In genomic region chr1:22141948-22142314, GRCh38 we compare ENCODE assay signal across 11 cellular contexts. TPM values are rescaled to one million over a fixed set of nuclear protein-coding genes. Genes with fewer than 3 reads are reported as not detected.
DNase-seq lines count a peak whose midpoint lies in the region; ATAC-seq, FAIRE-seq and TF ChIP-seq lines count a peak whose summit lies in the region.
"Had no signal": no experiment of that assay in that cellular context is flagged by ENCODE, and none has a peak within 500 bp of the region (broad histone marks: within the 10 kb centered on the region; RNA-seq: fewer than 3 reads in every experiment).

No MANE protein-coding gene starts in this region.

- no peak overlapping the region for H2AFZ ChIP-seq in fibroblast of lung (ENCODE audit: low read length)

- FAIRE-seq in RCC 7860 (lab: Jason Lieb, UNC): no peak

- H3K4me1 ChIP-seq in fibroblast of lung (ENCODE audit: control insufficient read depth, extremely low read depth, insufficient read depth, low read length) (no peaks in the 10 kb centered on the region), ovary (ENCODE audit: insufficient read depth) (peaks cover 9% of the 10 kb centered on the region)

- WGBS in ovary, 3 donors: 1 to 3% (median 2%) methylated on average over 17 to 19 of the region's 19 CpGs

- POLR2A ChIA-PET in RWPE1 (lab: Yijun Ruan, JAX; ENCODE audit: low non-redundant PET): no interaction called here

- no peak for TF ChIP-seq POLR2A in ovary (IDR thresholded peaks at IDR 0.05)

- peak; percentile 8 for DNase-seq in Caki2 (ENCODE audit: low read depth)
- no peak for DNase-seq in RWPE1 (ENCODE audit: low spot score)
- no peak for DNase-seq in fibroblast of lung (ENCODE audit: low read depth in 2 of 2)
- DNase-seq in ovary: peak in 1 of 5 donors; percentile 37
- DNase-seq in RCC 7860 (ENCODE audit: low spot score): no peak
- no peak for DNase-seq in activated CD4-positive, alpha-beta T cell treated with anti-CD3 and anti-CD28 coated beads for 48 hours
- no peak for DNase-seq in MV-4-11 (lab: John Stamatoyannopoulos, UW)
- DNase-seq: SIG-M5 had no signal

- H3K27ac ChIP-seq in RWPE1: peak overlapping the region; percentile 88
- no peak overlapping the region for H3K27ac ChIP-seq in fibroblast of lung (ENCODE audit: insufficient read depth, low read length)
- H3K27ac ChIP-seq in ovary: peak overlapping the region; percentile 16 to 24
- H3K27ac ChIP-seq: HL-60 had no signal

- intact Hi-C loops in ovary (cut with DNase I): loop anchor here in 1 of 4 donors (5.0 kb wide), 1 partner anchor 35 kb away; no protein-coding TSS in a partner anchor

- H4K20me1 ChIP-seq in fibroblast of lung (ENCODE audit: control insufficient read depth, extremely low read depth, insufficient read depth, low read length): no peaks in the 10 kb centered on the region

- H3K4me3 ChIP-seq in fibroblast of lung (replicated peaks in 1 of 4; ENCODE audit: control extremely low read depth in 1 of 4, insufficient read depth in 1 of 4, low read depth in 3 of 4, low read length in 4 of 4): no peak overlapping the region
- H3K4me3 ChIP-seq in ovary: peak overlapping the region; percentile 41

- no peak for TF ChIP-seq CTCF in RWPE1 (conservative IDR thresholded peaks at IDR 0.05; ENCODE audit: low read depth)
- TF ChIP-seq CTCF in fibroblast of lung (conservative IDR thresholded peaks at IDR 0.05 in 1 of 2, IDR thresholded peaks at IDR 0.05 in 1 of 2; ENCODE audit: low read depth in 1 of 2, low read length in 2 of 2): no peak
- TF ChIP-seq CTCF in ovary (IDR thresholded peaks at IDR 0.05): no peak

- in situ Hi-C loops in Caki2 (cut with HindIII; ENCODE audit: low pct_unique_long_range_greater_than_20kb, low sequenced_read_pairs): no loop called here

- no peaks in the 10 kb centered on the region for H3K79me2 ChIP-seq in fibroblast of lung (ENCODE audit: control insufficient read depth, insufficient read depth, low read length)

- H3K27me3 ChIP-seq in fibroblast of lung (ENCODE audit: control insufficient read depth, insufficient read depth, low read length) (peaks cover 43% of the 10 kb centered on the region), ovary (no peaks in the 10 kb centered on the region)
- H3K27me3 ChIP-seq: adrenal gland had no signal

- CTCF ChIA-PET in RWPE1 (lab: Yijun Ruan, JAX): interaction anchor here (0.7 kb wide), 2 partner anchors 53 to 262 kb away, joined by 3 read pairs; no protein-coding TSS in a partner anchor

- H3K36me3 ChIP-seq in fibroblast of lung (ENCODE audit: control insufficient read depth, insufficient read depth, low read length) (no peaks in the 10 kb centered on the region), ovary (no peaks in the 10 kb centered on the region)
- H3K36me3 ChIP-seq: adrenal gland had no signal

- H3K9ac ChIP-seq in fibroblast of lung (ENCODE audit: insufficient read depth, low read length): no peak overlapping the region

- H3K9me3 ChIP-seq in fibroblast of lung (ENCODE audit: control insufficient read depth, insufficient read depth, low read depth, low read length): no peaks in the 10 kb centered on the region
- H3K9me3 ChIP-seq in ovary: no peaks in the 10 kb centered on the region
- H3K9me3 ChIP-seq: adrenal gland had no signal

- peak overlapping the region; percentile 71 for H3K4me2 ChIP-seq in fibroblast of lung (ENCODE audit: extremely low read depth, insufficient read depth, low read length)

- no peak for ATAC-seq in HG03378 (IDR thresholded peaks at IDR 0.05; ENCODE audit: unreplicated experiment)

- TF ChIP-seq EP300 in ovary (IDR thresholded peaks at IDR 0.05): no peak

RNA-seq across cellular contexts. Expression of gene WNT4, which starts 1.0 kb away (rescaled TPM):
- 0.20 TPM in 1 of 2 replicates, not detected in the other for total RNA-seq in Caki2 (2014; rRNA removed; shearing (Covaris generic); ENCODE audit: low replicate concordance)
- total RNA-seq in fibroblast of lung: under 0.01 TPM in 1 of 2 replicates, not detected in the other
- not detected in 2 replicates for polyA plus RNA-seq in fibroblast of lung
- polyA plus RNA-seq in fibroblast of lung (2012): 0.03 TPM in 1 of 2 replicates, not detected in the other
- not detected in 2 replicates for polyA minus RNA-seq in fibroblast of lung (ENCODE audit: low replicate concordance)
- total RNA-seq in ovary: 100 to 1,000 TPM in 1 of 7 donors, 10 to 100 TPM in 5, 1 to 10 TPM in 1; 3.7 to 125 (median 23.7) TPM
- polyA plus RNA-seq in ovary: 1 to 10 TPM; 3.8 to 5.6 TPM
